In genomic region chr7:6386779-6387178, GRCh38 we compare ENCODE assay signal across 15 cellular contexts. TPM values are rescaled to one million over a fixed set of nuclear protein-coding genes. Genes with fewer than 3 reads are reported as not detected.
DNase-seq lines count a peak whose midpoint lies in the region; ATAC-seq and TF ChIP-seq lines count a peak whose summit lies in the region.
"Had no signal": no experiment of that assay in that cellular context is flagged by ENCODE, and none has a peak within 500 bp of the region (broad histone marks: within the 10 kb centered on the region; RNA-seq: fewer than 3 reads in every experiment).

No MANE protein-coding gene starts in this region.

- no peak for DNase-seq in CD14-positive monocyte (ENCODE audit: low spot score)
- no peak for DNase-seq in Calu3
- DNase-seq in effector memory CD8-positive, alpha-beta T cell: no peak
- no peak for DNase-seq in gastrocnemius medialis
- DNase-seq in stimulated activated CD4-positive, alpha-beta T cell treated with anti-CD3 and anti-CD28 coated beads, Interleukin-12 subunit alpha, Interleukin-12 subunit beta, amount 100 ng/mL, for 4 hours: no peak
- DNase-seq: COR-L47, GDM1, NCI-H1930, NCI-H526 treated with DMSO at 0.1 percent for 48 hours, nucleus accumbens, WERI-Rb-1 had no signal

- CTCF ChIA-PET in Calu3 (lab: Charles Lee): interaction anchor here (1.2 kb wide), 1 partner anchor 263 kb away, joined by 5 read pairs; no protein-coding TSS in a partner anchor

- intact Hi-C loops in CD14-positive monocyte (cut with micrococcal nuclease): no loop called here
- intact Hi-C loops in Calu3 (cut with micrococcal nuclease; ENCODE audit: unreplicated experiment): no loop called here
- intact Hi-C loops in gastrocnemius medialis (cut with DNase I; ENCODE audit: low total_unique reads): no loop called here

- no peak for TF ChIP-seq POLR2A in gastrocnemius medialis (IDR thresholded peaks at IDR 0.05)

- H3K27me3 Mint-ChIP-seq in CD14-positive monocyte (ENCODE audit: low read depth in 3 of 3): peaks cover 0 to 2% (median 0%) of the 10 kb centered on the region in 3 donors
- H3K27me3 Mint-ChIP-seq in Calu3 (ENCODE audit: unreplicated experiment): no peaks in the 10 kb centered on the region
- no peaks in the 10 kb centered on the region for H3K27me3 Mint-ChIP-seq in effector memory CD8-positive, alpha-beta T cell
- H3K27me3 Mint-ChIP-seq: memory B cell had no signal

- in situ Hi-C loops in gastrocnemius medialis (cut with MboI; ENCODE audit: low sequenced_read_pairs in 4 of 4): loop anchor here in 1 of 4 donors (10.0 kb wide), 1 partner anchor 48 kb away; no protein-coding TSS in a partner anchor

- no peaks in the 10 kb centered on the region for H3K9me3 ChIP-seq in gastrocnemius medialis
- H3K9me3 ChIP-seq: spleen had no signal

- H3K36me3 ChIP-seq in gastrocnemius medialis: peaks cover 0 to 34% of the 10 kb centered on the region in 2 donors

- peak overlapping the region in 3 of 4 donors; percentile 47 to 59 (median 54) for H3K27ac ChIP-seq in gastrocnemius medialis
- H3K27ac ChIP-seq: WERI-Rb-1 had no signal

- no peaks in the 10 kb centered on the region for H3K27me3 ChIP-seq in gastrocnemius medialis
- H3K27me3 ChIP-seq: spleen had no signal

- H3K4me1 ChIP-seq in gastrocnemius medialis: peaks cover 45 to 56% of the 10 kb centered on the region in 2 donors

- TF ChIP-seq CTCF in CD14-positive monocyte (IDR thresholded peaks at IDR 0.05) (no peak), Calu3 (IDR thresholded peaks at IDR 0.05; ENCODE audit: unreplicated experiment) (no peak), gastrocnemius medialis (IDR thresholded peaks at IDR 0.05 in 4 of 5, conservative IDR thresholded peaks at IDR 0.05 in 1 of 5) (no peak)

- BruUV-seq in Calu3 (replicated peaks; lab: Mats Ljungman, UMichigan): no TSS peak

- H3K4me3 Mint-ChIP-seq in CD14-positive monocyte: no peak overlapping the region
- no peak overlapping the region for H3K4me3 Mint-ChIP-seq in Calu3 (ENCODE audit: low read depth, unreplicated experiment)
- no peak overlapping the region for H3K4me3 Mint-ChIP-seq in effector memory CD8-positive, alpha-beta T cell
- H3K4me3 Mint-ChIP-seq: memory B cell had no signal

- no peak overlapping the region for H3K4me3 ChIP-seq in gastrocnemius medialis
- H3K4me3 ChIP-seq: spleen had no signal

- peak overlapping the region in 6 of 7 donors; percentile 80 to 99 (median 96) for H3K27ac Mint-ChIP-seq in CD14-positive monocyte
- H3K27ac Mint-ChIP-seq in Calu3 (ENCODE audit: unreplicated experiment): peak overlapping the region; percentile 90
- H3K27ac Mint-ChIP-seq in effector memory CD8-positive, alpha-beta T cell: peak overlapping the region; percentile 72 to 93

- H3K36me3 Mint-ChIP-seq in CD14-positive monocyte (peaks cover 32 to 50% of the 10 kb centered on the region in 2 donors), Calu3 (ENCODE audit: insufficient read depth, unreplicated experiment) (peaks cover 90% of the 10 kb centered on the region)
- peaks cover 45% of the 10 kb centered on the region for H3K36me3 Mint-ChIP-seq in effector memory CD8-positive, alpha-beta T cell (ENCODE audit: insufficient read depth)

- no peaks in the 10 kb centered on the region for H3K9me3 Mint-ChIP-seq in CD14-positive monocyte
- no peaks in the 10 kb centered on the region for H3K9me3 Mint-ChIP-seq in Calu3 (ENCODE audit: low read depth, unreplicated experiment)
- H3K9me3 Mint-ChIP-seq in effector memory CD8-positive, alpha-beta T cell: no peaks in the 10 kb centered on the region
- H3K9me3 Mint-ChIP-seq: memory B cell had no signal

- H3K4me1 Mint-ChIP-seq in CD14-positive monocyte (peaks cover 52% of the 10 kb centered on the region), Calu3 (ENCODE audit: low read depth, unreplicated experiment) (peaks cover 76% of the 10 kb centered on the region)
- peaks cover 33 to 47% of the 10 kb centered on the region in 2 donors for H3K4me1 Mint-ChIP-seq in effector memory CD8-positive, alpha-beta T cell (ENCODE audit: low read depth in 2 of 2)

- ATAC-seq in effector memory CD8-positive, alpha-beta T cell (replicated peaks): no peak
- ATAC-seq in gastrocnemius medialis (no peak), GM18909 (IDR thresholded peaks at IDR 0.05; ENCODE audit: poor library complexity, unreplicated experiment) (no peak), HG03135 (IDR thresholded peaks at IDR 0.05; ENCODE audit: unreplicated experiment) (no peak)

RNA-seq across cellular contexts. Expression of gene RAC1, which starts 12.5 kb away (rescaled TPM):
- 100 to 1,000 TPM; 629 to 652 TPM for polyA plus RNA-seq in CD14-positive monocyte
- total RNA-seq in Calu3 (2022) (574 and 592 TPM in 2 replicates), gastrocnemius medialis (100 to 1,000 TPM in 2 of 4 donors, 10 to 100 TPM in 2; 75.2 to 168 (median 111) TPM)

RNA-seq across cellular contexts. Expression of gene FAM220A, which starts 38.0 kb away (rescaled TPM):
- polyA plus RNA-seq in CD14-positive monocyte: 1 to 10 TPM; 4.0 to 4.9 TPM
- total RNA-seq in Calu3 (2022): 25.3 and 29.7 TPM in 2 replicates
- total RNA-seq in gastrocnemius medialis: 10 to 100 TPM; 40.3 to 61.1 (median 50.8) TPM
